ENCODE assay signal across 8 cellular contexts in the genomic region with DNA sequence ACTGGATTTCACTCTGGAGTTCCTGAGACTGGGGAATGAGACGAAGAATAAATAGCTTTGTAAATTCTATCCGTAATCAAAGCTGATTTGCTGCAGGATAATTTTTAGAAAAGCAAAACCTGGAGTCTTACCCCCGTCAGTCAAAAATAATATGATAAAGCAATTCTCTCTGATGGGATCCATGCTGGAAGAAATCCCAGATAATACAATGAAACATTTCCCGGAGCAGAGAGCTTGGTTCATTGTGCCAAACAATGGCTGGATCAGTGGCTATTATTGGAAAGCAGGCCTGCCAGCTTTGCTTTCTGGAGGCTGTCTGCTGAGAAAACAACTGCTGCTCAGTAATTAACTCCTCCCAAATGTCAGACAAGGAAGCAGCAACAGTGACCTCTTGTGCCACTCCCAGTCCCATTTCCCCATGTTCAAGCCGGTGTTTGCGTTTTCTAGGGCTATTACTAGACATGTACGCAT.
A peak's percentile ranks its signal among the peaks of the same experiment; 100 is the strongest.
DNase-seq lines count a peak whose midpoint lies in the region; ATAC-seq and TF ChIP-seq lines count a peak whose summit lies in the region.

No MANE protein-coding gene starts in this region.

- H3K27ac Mint-ChIP-seq in WTC11 (no peak overlapping the region), HFFc6 (no peak overlapping the region)

- POLR2A ChIA-PET in WTC11 (lab: Charles Lee) = no interaction called here

- H3K9me3 Mint-ChIP-seq in WTC11 (no peaks in the 10 kb centered on the region), HFFc6 (peaks cover 27% of the 10 kb centered on the region)

- H3K36me3 Mint-ChIP-seq in WTC11 (no peaks in the 10 kb centered on the region), HFFc6 (ENCODE audit: low read depth) (no peaks in the 10 kb centered on the region)

- H3K4me1 Mint-ChIP-seq in WTC11 (no peaks in the 10 kb centered on the region), HFFc6 (ENCODE audit: low read depth) (no peaks in the 10 kb centered on the region)

- TF ChIP-seq CTCF in WTC11 (IDR thresholded peaks at IDR 0.05) (no peak), HFFc6 (IDR thresholded peaks at IDR 0.05) (no peak)

- no peaks in the 10 kb centered on the region for H3K27me3 Mint-ChIP-seq in WTC11 (ENCODE audit: low read depth)
- no peaks in the 10 kb centered on the region for H3K27me3 Mint-ChIP-seq in HFFc6 (ENCODE audit: insufficient read depth)

- DNase-seq in NCI-H1417 treated with DMSO at 0.1 percent for 48 hours (lab: John Stamatoyannopoulos, UW) (peak; percentile 79), WTC11 (ENCODE audit: low spot score) (peak; percentile 18), hippocampal formation (lab: John Stamatoyannopoulos, UW) (peak; percentile 59 to 90), superior temporal gyrus (ENCODE audit: extremely low spot score) (peak; percentile 93), HFFc6 (no peak), HCEC 1CT (no peak), cortex of kidney (lab: John Stamatoyannopoulos, UW) (no peak)
- DNase-seq in effector CD4-positive, alpha-beta T cell = no peak

- peak; percentile 91 for ATAC-seq in WTC11

- H3K4me3 Mint-ChIP-seq in WTC11 (no peak overlapping the region), HFFc6 (no peak overlapping the region)

- CTCF ChIA-PET in WTC11 (lab: Charles Lee) = interaction anchor here (1.0 to 1.4 kb wide), 4 partner anchors 10 to 318 kb away, joined by 4 to 8 read pairs (median 5); no protein-coding TSS in a partner anchor

TF ChIP-seq in WTC11, 78 proteins besides CTCF, POLR2A, EP300 and RAD21:
- TF ChIP-seq JUN (CRISPR knock-in tag; IDR thresholded peaks at IDR 0.05) = no peak
- TF ChIP-seq ZNF425 (CRISPR knock-in tag; conservative IDR thresholded peaks at IDR 0.05) = no peak
- no peak for TF ChIP-seq IRF2 (CRISPR knock-in tag; IDR thresholded peaks at IDR 0.05; ENCODE audit: borderline replicate concordance, low read depth)
- no peak for TF ChIP-seq PRRX2 (CRISPR knock-in tag; IDR thresholded peaks at IDR 0.05)
- TF ChIP-seq, protein P1, sequence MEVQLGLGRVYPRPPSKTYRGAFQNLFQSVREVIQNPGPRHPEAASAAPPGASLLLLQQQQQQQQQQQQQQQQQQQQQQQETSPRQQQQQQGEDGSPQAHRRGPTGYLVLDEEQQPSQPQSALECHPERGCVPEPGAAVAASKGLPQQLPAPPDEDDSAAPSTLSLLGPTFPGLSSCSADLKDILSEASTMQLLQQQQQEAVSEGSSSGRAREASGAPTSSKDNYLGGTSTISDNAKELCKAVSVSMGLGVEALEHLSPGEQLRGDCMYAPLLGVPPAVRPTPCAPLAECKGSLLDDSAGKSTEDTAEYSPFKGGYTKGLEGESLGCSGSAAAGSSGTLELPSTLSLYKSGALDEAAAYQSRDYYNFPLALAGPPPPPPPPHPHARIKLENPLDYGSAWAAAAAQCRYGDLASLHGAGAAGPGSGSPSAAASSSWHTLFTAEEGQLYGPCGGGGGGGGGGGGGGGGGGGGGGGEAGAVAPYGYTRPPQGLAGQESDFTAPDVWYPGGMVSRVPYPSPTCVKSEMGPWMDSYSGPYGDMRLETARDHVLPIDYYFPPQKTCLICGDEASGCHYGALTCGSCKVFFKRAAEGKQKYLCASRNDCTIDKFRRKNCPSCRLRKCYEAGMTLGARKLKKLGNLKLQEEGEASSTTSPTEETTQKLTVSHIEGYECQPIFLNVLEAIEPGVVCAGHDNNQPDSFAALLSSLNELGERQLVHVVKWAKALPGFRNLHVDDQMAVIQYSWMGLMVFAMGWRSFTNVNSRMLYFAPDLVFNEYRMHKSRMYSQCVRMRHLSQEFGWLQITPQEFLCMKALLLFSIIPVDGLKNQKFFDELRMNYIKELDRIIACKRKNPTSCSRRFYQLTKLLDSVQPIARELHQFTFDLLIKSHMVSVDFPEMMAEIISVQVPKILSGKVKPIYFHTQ (CRISPR knock-in tag; IDR thresholded peaks at IDR 0.05) = no peak
- TF ChIP-seq CREM (CRISPR knock-in tag; IDR thresholded peaks at IDR 0.05) = no peak
- TF ChIP-seq ETV6 (CRISPR knock-in tag; IDR thresholded peaks at IDR 0.05) = no peak
TF ChIP-seq in WTC11: peak in this region for 0.

Comparison
In these comparisons a context has a peak if more than half of its experiments do, and no peak if none do; other contexts are left out.
1. DNase-seq: peak in NCI-H1417 treated with DMSO at 0.1 percent for 48 hours (single experiment), WTC11 (single experiment), hippocampal formation (2 of 2) and superior temporal gyrus (single experiment); none in HFFc6 (single experiment), HCEC 1CT (single experiment), cortex of kidney (single experiment) and effector CD4-positive, alpha-beta T cell (single experiment).